10 cellular contexts compared by ENCODE assay signal in the genomic region with DNA sequence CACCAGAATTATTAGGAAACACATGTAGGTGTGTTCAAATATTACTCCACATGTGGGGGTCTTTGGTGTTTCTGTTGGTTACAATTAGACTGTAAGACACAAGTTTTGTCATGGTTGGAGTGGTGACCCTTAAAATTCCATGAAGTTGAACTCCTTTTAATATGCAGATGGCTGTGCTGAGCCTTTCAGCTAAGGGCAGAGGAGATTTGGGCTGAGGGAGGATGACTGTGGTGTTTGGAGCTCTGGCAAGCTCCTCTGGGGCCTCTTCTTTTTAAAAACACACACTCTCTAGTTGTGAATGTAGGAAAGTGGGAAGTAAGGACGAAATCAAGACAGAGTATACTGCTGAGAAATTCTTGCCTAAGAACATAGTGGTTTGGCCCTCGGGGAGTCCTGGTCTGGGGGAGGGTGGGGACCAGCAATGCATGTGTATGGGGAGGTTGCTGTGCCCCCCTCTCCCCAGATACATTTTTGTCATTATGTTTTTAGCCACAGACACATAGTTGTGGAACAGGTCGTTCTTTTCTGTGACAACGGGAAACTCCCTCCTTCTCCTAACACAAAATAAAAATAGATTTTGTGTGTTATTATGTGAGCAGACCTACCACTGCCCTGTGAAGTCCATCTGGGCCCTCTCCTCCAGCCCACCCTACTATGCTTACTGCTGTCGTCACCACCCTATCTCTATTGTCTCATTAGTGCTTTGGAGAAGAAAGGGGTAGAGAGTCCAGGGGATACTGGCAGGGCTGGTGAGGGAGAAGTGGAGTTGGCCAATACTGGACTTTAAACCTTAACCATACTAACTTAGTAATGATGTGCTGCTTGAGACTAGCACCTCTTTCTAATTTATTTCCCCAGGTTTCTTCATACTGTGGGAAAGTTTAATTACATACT. TPM values are rescaled to one million over a fixed set of nuclear protein-coding genes. Genes with fewer than 3 reads are reported as not detected.
DNase-seq lines count a peak whose midpoint lies in the region; ATAC-seq, FAIRE-seq and TF ChIP-seq lines count a peak whose summit lies in the region.
"Had no signal": no experiment of that assay in that cellular context is flagged by ENCODE, and none has a peak within 500 bp of the region (broad histone marks: within the 10 kb centered on the region; RNA-seq: fewer than 3 reads in every experiment).

No MANE protein-coding gene starts in this region.

- peak overlapping the region; percentile 74 for H3K27ac ChIP-seq in A673 (ENCODE audit: low read depth, low read length, poor library complexity, severe bottlenecking)
- peak overlapping the region; percentile 7 for H3K27ac ChIP-seq in GM12878 (ENCODE audit: control insufficient read depth, insufficient read depth)
- H3K27ac ChIP-seq in GM23248: no peak overlapping the region
- H3K27ac ChIP-seq in brain microvascular endothelial cell: no peak overlapping the region

- no peak for TF ChIP-seq EP300 in GM12878 (IDR thresholded peaks at IDR 0.05; ENCODE audit: borderline replicate concordance in 1 of 2, control insufficient read depth in 1 of 2, low read depth in 2 of 2, low read length in 2 of 2)

- H4K20me1 ChIP-seq in GM12878 (ENCODE audit: control insufficient read depth, insufficient read depth) (peaks cover 16% of the 10 kb centered on the region), GM23248 (ENCODE audit: insufficient read depth) (no peaks in the 10 kb centered on the region)

- peaks cover 27% of the 10 kb centered on the region for H3K4me1 Mint-ChIP-seq in progenitor cell of endocrine pancreas (ENCODE audit: low read depth)

- ATAC-seq in GM12878: peak; percentile 48
- peak; percentile 24 for ATAC-seq in mucosa of descending colon

- CTCF ChIA-PET in A673 (lab: Charles Lee): no interaction called here
- CTCF ChIA-PET in GM12878 (lab: Yijun Ruan, JAX): interaction anchor here (1.3 to 3.5 kb wide), 3 partner anchors 12 to 62 kb away, joined by 3 to 12 read pairs (median 6); no protein-coding TSS in a partner anchor

- H3K4me3 Mint-ChIP-seq in progenitor cell of endocrine pancreas (ENCODE audit: low read depth): no peak overlapping the region

- H3K4me2 ChIP-seq in GM12878 (ENCODE audit: control insufficient read depth, insufficient read depth) (peak overlapping the region; percentile 88), GM23248 (ENCODE audit: unreplicated experiment) (no peak overlapping the region)

- H3K9me2 ChIP-seq in GM23248 (ENCODE audit: insufficient read depth): no peaks in the 10 kb centered on the region

- H3K27ac Mint-ChIP-seq in progenitor cell of endocrine pancreas: no peak overlapping the region

- no peaks in the 10 kb centered on the region for H3K9me3 Mint-ChIP-seq in progenitor cell of endocrine pancreas (ENCODE audit: low read depth)

- H3K27me3 ChIP-seq in A673 (replicated peaks; ENCODE audit: insufficient read depth, low read depth, low read length, poor library complexity) (no peaks in the 10 kb centered on the region), GM12878 (replicated peaks in 1 of 2; ENCODE audit: control insufficient read depth in 2 of 2, insufficient read depth in 2 of 2, low read length in 1 of 2) (no peaks in the 10 kb centered on the region), GM23248 (replicated peaks; ENCODE audit: insufficient read depth) (no peaks in the 10 kb centered on the region), brain microvascular endothelial cell (replicated peaks) (no peaks in the 10 kb centered on the region)

- H3K9ac ChIP-seq in GM12878 (ENCODE audit: control insufficient read depth, insufficient read depth, low read length) (peak overlapping the region; percentile 40; the same call in 1 of the 2 replicates), GM23248 (no peak overlapping the region)

- no peak for TF ChIP-seq POLR2A in GM12878 (IDR thresholded peaks at IDR 0.05; ENCODE audit: low read depth, low read length)

- peaks cover 100% of the 10 kb centered on the region for H3K79me2 ChIP-seq in GM12878 (ENCODE audit: control insufficient read depth, insufficient read depth, low read length)
- peaks cover 100% of the 10 kb centered on the region for H3K79me2 ChIP-seq in GM23248 (ENCODE audit: insufficient read depth)

- in situ Hi-C loops in GM12878 (cut with MboI) (no loop called here), GM23248 (cut with MboI) (no loop called here), brain microvascular endothelial cell (cut with HindIII; ENCODE audit: low pct_ligation_motif_present, low sequenced_read_pairs) (no loop called here)

- peaks cover under 1% of the 10 kb centered on the region for H3K36me3 Mint-ChIP-seq in progenitor cell of endocrine pancreas (ENCODE audit: insufficient read depth)

- H3K27me3 Mint-ChIP-seq in progenitor cell of endocrine pancreas: no peaks in the 10 kb centered on the region

- 22% methylated on average over 5 of the region's 5 CpGs for WGBS in GM12878 (ENCODE audit: insufficient coverage, insufficient replicate concordance, low lambda C conversion rate, missing lambda C conversion rate)
- 30 to 33% methylated on average over 4 to 5 of the region's 5 CpGs for WGBS in GM23248 (ENCODE audit: low coverage in 1 of 2, low lambda C conversion rate in 2 of 2, missing lambda C conversion rate in 2 of 2), 2 experiments

- no peak for FAIRE-seq in GM12878 (lab: Jason Lieb, UNC)

- H3K36me3 ChIP-seq in A673 (ENCODE audit: insufficient read depth, low read length, poor library complexity, severe bottlenecking) (no peaks in the 10 kb centered on the region), GM12878 (ENCODE audit: control insufficient read depth in 2 of 2, insufficient read depth in 2 of 2, low read length in 1 of 2) (peaks cover 5 to 23% of the 10 kb centered on the region in 2 experiments), mucosa of descending colon (ENCODE audit: low read depth) (no peaks in the 10 kb centered on the region), GM23248 (ENCODE audit: low read depth) (no peaks in the 10 kb centered on the region; the same call in 1 of the 2 replicates), brain microvascular endothelial cell (replicated peaks) (no peaks in the 10 kb centered on the region)

- SMC1A ChIA-PET in GM12878 (lab: Charles Lee; ENCODE audit: uncharacterized antibody, unreplicated experiment): interaction anchor here (0.7 to 4.7 kb wide), 5 partner anchors 10 to 145 kb away, joined by 3 to 29 read pairs (median 6); no protein-coding TSS in a partner anchor

- no peak for DNase-seq in A673 (ENCODE audit: low spot score)
- peak; percentile 32 to 36 for DNase-seq in Kasumi-1 (lab: John Stamatoyannopoulos, UW)
- DNase-seq in GM12878 (ENCODE audit: low read depth, low spot score): no peak
- DNase-seq in mucosa of descending colon: no peak
- no peak for DNase-seq in GM23248
- no peak for DNase-seq in GM20000 (ENCODE audit: low spot score)
- no peak for DNase-seq in progenitor cell of endocrine pancreas (ENCODE audit: low spot score, unreplicated experiment)
- no peak for DNase-seq in brain microvascular endothelial cell
- DNase-seq: activated CD4-positive, CD25-positive, alpha-beta regulatory T cell treated with anti-CD3 and anti-CD28 coated beads, Interleukin-2, amount 50 U/mL, for 72 hours; NCI-H226 had no signal

- RAD21 ChIA-PET in GM12878 (lab: Charles Lee; ENCODE audit: unreplicated experiment): interaction anchor here (1.0 kb wide), 1 partner anchor 13 kb away, joined by 3 read pairs; no protein-coding TSS in a partner anchor

- H3K4me1 ChIP-seq in A673 (ENCODE audit: insufficient read depth, low read length, poor library complexity, severe bottlenecking): peaks cover 23% of the 10 kb centered on the region
- H3K4me1 ChIP-seq in GM12878 (ENCODE audit: control insufficient read depth, insufficient read depth, low read length): peaks cover 54% of the 10 kb centered on the region
- H3K4me1 ChIP-seq in mucosa of descending colon (ENCODE audit: low read depth): peaks cover 22% of the 10 kb centered on the region
- 0 out of 2 replicates have a peak, but pooled peaks cover under 1% of the 10 kb centered on the region for H3K4me1 ChIP-seq in GM23248 (ENCODE audit: insufficient read depth)

- BruUV-seq in A673 (replicated peaks; lab: Mats Ljungman, UMichigan) (no TSS peak), GM12878 (replicated peaks; lab: Mats Ljungman, UMichigan) (no TSS peak)

- no peak overlapping the region for H2AFZ ChIP-seq in GM12878 (ENCODE audit: control insufficient read depth, low read depth, low read length)
- H2AFZ ChIP-seq in GM23248: no peak overlapping the region

- H3K4me3 ChIP-seq in A673 (ENCODE audit: low read depth, low read length, poor library complexity, severe bottlenecking): no peak overlapping the region
- peak overlapping the region; percentile 39; the same call in 1 of the 2 replicates for H3K4me3 ChIP-seq in GM12878
- H3K4me3 ChIP-seq in mucosa of descending colon: no peak overlapping the region
- H3K4me3 ChIP-seq in GM23248: no peak overlapping the region
- H3K4me3 ChIP-seq in brain microvascular endothelial cell (ENCODE audit: low read depth, low read length): no peak overlapping the region

- no peak for TF ChIP-seq CTCF in A673 (conservative IDR thresholded peaks at IDR 0.05; ENCODE audit: low read depth, low read length)
- TF ChIP-seq CTCF in GM12878 (IDR thresholded peaks at IDR 0.05 in 2 of 3, conservative IDR thresholded peaks at IDR 0.05 in 1 of 3; ENCODE audit: control insufficient read depth in 2 of 3, extremely low read depth in 1 of 3, insufficient read depth in 1 of 3, low read depth in 3 of 3, low read length in 3 of 3): no peak
- TF ChIP-seq CTCF in mucosa of descending colon (IDR thresholded peaks at IDR 0.05): no peak
- no peak for TF ChIP-seq CTCF in GM20000 (IDR thresholded peaks at IDR 0.05; ENCODE audit: extremely low read depth, missing control alignments)
- no peak for TF ChIP-seq CTCF in progenitor cell of endocrine pancreas (IDR thresholded peaks at IDR 0.05; ENCODE audit: unreplicated experiment)
- TF ChIP-seq CTCF in brain microvascular endothelial cell (IDR thresholded peaks at IDR 0.05; ENCODE audit: low read depth, low read length, missing control alignments): no peak

- intact Hi-C loops in A673 (cut with micrococcal nuclease; ENCODE audit: unreplicated experiment) (no loop called here), GM12878 (cut with micrococcal nuclease; ENCODE audit: unreplicated experiment) (no loop called here), mucosa of descending colon (cut with DNase I, micrococcal nuclease) (no loop called here)

- POLR2A ChIA-PET in A673 (lab: Charles Lee; ENCODE audit: low non-redundant PET): no interaction called here
- POLR2A ChIA-PET in GM12878 (lab: Charles Lee): interaction anchor here (1.1 to 1.6 kb wide), 2 partner anchors 10 to 62 kb away, joined by 4 to 5 read pairs; partner anchors contain the start of gene SMARCA2

- H3K9me3 ChIP-seq in A673 (ENCODE audit: low read depth, low read length, poor library complexity, severe bottlenecking) (no peaks in the 10 kb centered on the region), GM12878 (replicated peaks; ENCODE audit: control insufficient read depth, insufficient read depth, low read length) (no peaks in the 10 kb centered on the region), mucosa of descending colon (no peaks in the 10 kb centered on the region), GM23248 (ENCODE audit: low read depth) (no peaks in the 10 kb centered on the region)

- TF ChIP-seq RAD21 in GM12878 (IDR thresholded peaks at IDR 0.05; ENCODE audit: insufficient read depth, low read depth, low read length): no peak

- H3F3A ChIP-seq in GM23248 (ENCODE audit: insufficient read depth): no peaks in the 10 kb centered on the region

RNA-seq across cellular contexts. Expression of gene SMARCA2, which starts 10.0 kb away (rescaled TPM):
- 59.6 and 69.0 TPM in 2 replicates for total RNA-seq in A673 (2021)
- 820 and 827 TPM in 2 replicates for total RNA-seq in GM12878 (2013; cell fraction: nucleolus; rRNA removed)
- 208 and 234 TPM in 2 replicates for total RNA-seq in GM12878 (2014; rRNA removed)
- 317 and 320 TPM in 2 replicates for total RNA-seq in GM12878 (2014; rRNA removed; fragmentation: Illumina TruSeq; extraction: Trizol)
- 387 and 392 TPM in 2 replicates for total RNA-seq in GM12878 (2021)
- 128 TPM for polyA plus RNA-seq in GM12878 (2011; ENCODE audit: low read depth)
- 208 and 240 TPM in 2 replicates for polyA plus RNA-seq in GM12878 (2011; rRNA removed)
- polyA plus RNA-seq in GM12878 (2011; cell fraction: cytosol; rRNA removed): 186 and 193 TPM in 2 replicates
- 252 and 269 TPM in 2 replicates for polyA plus RNA-seq in GM12878 (2011; cell fraction: nucleus; rRNA removed)
- 176 and 191 TPM in 2 replicates for polyA plus RNA-seq in GM12878 (2012)
- polyA plus RNA-seq in GM12878 (2014; fragmentation: Illumina TruSeq; extraction: Trizol): 254 and 331 TPM in 2 replicates
- 100 to 1,000 TPM; 100 to 130 TPM for polyA plus RNA-seq in GM12878 (2014; fragmentation: Nextera tagmentation; extraction: Ambion mirVana)
- polyA plus RNA-seq in GM12878 (2014; rRNA removed): 138 and 146 TPM in 2 replicates
- 100 to 1,000 TPM; 184 to 200 TPM for polyA plus RNA-seq in GM12878 (2016; fragmentation: Nextera tagmentation; extraction: Ambion mirVana)
- 444 and 518 TPM in 2 replicates for polyA minus RNA-seq in GM12878 (2011; rRNA and poly(A)+ RNA removed)
- 90.7 and 105 TPM in 2 replicates for polyA minus RNA-seq in GM12878 (2011; cell fraction: cytosol; rRNA and poly(A)+ RNA removed)
- 447 and 727 TPM in 2 replicates for polyA minus RNA-seq in GM12878 (2011; cell fraction: nucleus; rRNA and poly(A)+ RNA removed)
- 100 to 1,000 TPM; 105 to 131 (median 117) TPM for total RNA-seq in mucosa of descending colon
- total RNA-seq in GM23248 (2014; rRNA removed; shearing (Covaris generic)): 47.4 and 78.9 TPM in 2 replicates
- polyA plus RNA-seq in GM23248 (2016; fragmentation: Nextera tagmentation; extraction: Ambion mirVana): 26.7 and 27.2 TPM in 2 replicates
- 55.8 and 57.0 TPM in 2 replicates for total RNA-seq in progenitor cell of endocrine pancreas

Comparison
In these comparisons a context has a peak if more than half of its experiments do, and no peak if none do; other contexts are left out.
1. DNase-seq: peak in Kasumi-1 (2 of 2); none in A673 (single experiment), GM12878 (single experiment), mucosa of descending colon (0 of 3), GM23248 (single experiment), GM20000 (single experiment), progenitor cell of endocrine pancreas (single experiment) and brain microvascular endothelial cell (single experiment).
2. H3K27ac ChIP-seq: peak in A673 (single experiment) and GM12878 (single experiment); none in GM23248 (single experiment) and brain microvascular endothelial cell (single experiment).